ENCODE assay signal across 1 cellular context in genomic region chr16:1932050-1933028, GRCh38.
A peak's percentile ranks its signal among the peaks of the same experiment; 100 is the strongest.
TF ChIP-seq lines count a peak whose summit lies in the region.

No MANE protein-coding gene starts in this region.

TF ChIP-seq in HepG2, 621 proteins besides CTCF, POLR2A, EP300 and RAD21 (continues in another document):
- peak; percentile 34; the same call in 1 of the 2 replicates for TF ChIP-seq TBX2 (CRISPR knock-in tag; IDR thresholded peaks at IDR 0.05; ENCODE audit: borderline replicate concordance)
- peak; percentile 75 for TF ChIP-seq HDAC1 (CRISPR knock-in tag; IDR thresholded peaks at IDR 0.05)
- no peak for TF ChIP-seq HMG20B (CRISPR knock-in tag; conservative IDR thresholded peaks at IDR 0.05)
- TF ChIP-seq RXRB (CRISPR knock-in tag; IDR thresholded peaks at IDR 0.05; ENCODE audit: borderline replicate concordance) = no peak
- TF ChIP-seq FOXC1 (CRISPR knock-in tag; IDR thresholded peaks at IDR 0.05; ENCODE audit: borderline replicate concordance) = no peak
- TF ChIP-seq GZF1 (CRISPR knock-in tag; IDR thresholded peaks at IDR 0.05) = no peak
- no peak for TF ChIP-seq HOXA5 (CRISPR knock-in tag; IDR thresholded peaks at IDR 0.05)
- no peak; the same call in 1 of the 2 replicates for TF ChIP-seq MIER2 (CRISPR knock-in tag; IDR thresholded peaks at IDR 0.05)
- TF ChIP-seq, protein P1, sequence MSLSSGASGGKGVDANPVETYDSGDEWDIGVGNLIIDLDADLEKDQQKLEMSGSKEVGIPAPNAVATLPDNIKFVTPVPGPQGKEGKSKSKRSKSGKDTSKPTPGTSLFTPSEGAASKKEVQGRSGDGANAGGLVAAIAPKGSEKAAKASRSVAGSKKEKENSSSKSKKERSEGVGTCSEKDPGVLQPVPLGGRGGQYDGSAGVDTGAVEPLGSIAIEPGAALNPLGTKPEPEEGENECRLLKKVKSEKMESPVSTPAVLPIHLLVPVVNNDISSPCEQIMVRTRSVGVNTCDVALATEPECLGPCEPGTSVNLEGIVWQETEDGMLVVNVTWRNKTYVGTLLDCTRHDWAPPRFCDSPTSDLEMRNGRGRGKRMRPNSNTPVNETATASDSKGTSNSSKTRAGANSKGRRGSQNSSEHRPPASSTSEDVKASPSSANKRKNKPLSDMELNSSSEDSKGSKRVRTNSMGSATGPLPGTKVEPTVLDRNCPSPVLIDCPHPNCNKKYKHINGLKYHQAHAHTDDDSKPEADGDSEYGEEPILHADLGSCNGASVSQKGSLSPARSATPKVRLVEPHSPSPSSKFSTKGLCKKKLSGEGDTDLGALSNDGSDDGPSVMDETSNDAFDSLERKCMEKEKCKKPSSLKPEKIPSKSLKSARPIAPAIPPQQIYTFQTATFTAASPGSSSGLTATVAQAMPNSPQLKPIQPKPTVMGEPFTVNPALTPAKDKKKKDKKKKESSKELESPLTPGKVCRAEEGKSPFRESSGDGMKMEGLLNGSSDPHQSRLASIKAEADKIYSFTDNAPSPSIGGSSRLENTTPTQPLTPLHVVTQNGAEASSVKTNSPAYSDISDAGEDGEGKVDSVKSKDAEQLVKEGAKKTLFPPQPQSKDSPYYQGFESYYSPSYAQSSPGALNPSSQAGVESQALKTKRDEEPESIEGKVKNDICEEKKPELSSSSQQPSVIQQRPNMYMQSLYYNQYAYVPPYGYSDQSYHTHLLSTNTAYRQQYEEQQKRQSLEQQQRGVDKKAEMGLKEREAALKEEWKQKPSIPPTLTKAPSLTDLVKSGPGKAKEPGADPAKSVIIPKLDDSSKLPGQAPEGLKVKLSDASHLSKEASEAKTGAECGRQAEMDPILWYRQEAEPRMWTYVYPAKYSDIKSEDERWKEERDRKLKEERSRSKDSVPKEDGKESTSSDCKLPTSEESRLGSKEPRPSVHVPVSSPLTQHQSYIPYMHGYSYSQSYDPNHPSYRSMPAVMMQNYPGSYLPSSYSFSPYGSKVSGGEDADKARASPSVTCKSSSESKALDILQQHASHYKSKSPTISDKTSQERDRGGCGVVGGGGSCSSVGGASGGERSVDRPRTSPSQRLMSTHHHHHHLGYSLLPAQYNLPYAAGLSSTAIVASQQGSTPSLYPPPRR (CRISPR knock-in tag; IDR thresholded peaks at IDR 0.05; ENCODE audit: borderline replicate concordance) = peak; percentile 37
- no peak for TF ChIP-seq RCOR2 (CRISPR knock-in tag; IDR thresholded peaks at IDR 0.05)
- TF ChIP-seq ZNF446 (CRISPR knock-in tag; IDR thresholded peaks at IDR 0.05) = no peak
- TF ChIP-seq KDM3A (CRISPR knock-in tag; IDR thresholded peaks at IDR 0.05; ENCODE audit: low read depth) = no peak
- no peak for TF ChIP-seq TBP (CRISPR knock-in tag; IDR thresholded peaks at IDR 0.05)
- TF ChIP-seq CEBPZ (IDR thresholded peaks at IDR 0.05; ENCODE audit: low read length) = no peak
- 0 out of 2 replicates have a peak, but pooled peaks have one; percentile 47 for TF ChIP-seq POLR2G (IDR thresholded peaks at IDR 0.05; ENCODE audit: low read depth, low read length)
- no peak for TF ChIP-seq HIVEP1 (CRISPR knock-in tag; IDR thresholded peaks at IDR 0.05)
- TF ChIP-seq, protein P2, sequence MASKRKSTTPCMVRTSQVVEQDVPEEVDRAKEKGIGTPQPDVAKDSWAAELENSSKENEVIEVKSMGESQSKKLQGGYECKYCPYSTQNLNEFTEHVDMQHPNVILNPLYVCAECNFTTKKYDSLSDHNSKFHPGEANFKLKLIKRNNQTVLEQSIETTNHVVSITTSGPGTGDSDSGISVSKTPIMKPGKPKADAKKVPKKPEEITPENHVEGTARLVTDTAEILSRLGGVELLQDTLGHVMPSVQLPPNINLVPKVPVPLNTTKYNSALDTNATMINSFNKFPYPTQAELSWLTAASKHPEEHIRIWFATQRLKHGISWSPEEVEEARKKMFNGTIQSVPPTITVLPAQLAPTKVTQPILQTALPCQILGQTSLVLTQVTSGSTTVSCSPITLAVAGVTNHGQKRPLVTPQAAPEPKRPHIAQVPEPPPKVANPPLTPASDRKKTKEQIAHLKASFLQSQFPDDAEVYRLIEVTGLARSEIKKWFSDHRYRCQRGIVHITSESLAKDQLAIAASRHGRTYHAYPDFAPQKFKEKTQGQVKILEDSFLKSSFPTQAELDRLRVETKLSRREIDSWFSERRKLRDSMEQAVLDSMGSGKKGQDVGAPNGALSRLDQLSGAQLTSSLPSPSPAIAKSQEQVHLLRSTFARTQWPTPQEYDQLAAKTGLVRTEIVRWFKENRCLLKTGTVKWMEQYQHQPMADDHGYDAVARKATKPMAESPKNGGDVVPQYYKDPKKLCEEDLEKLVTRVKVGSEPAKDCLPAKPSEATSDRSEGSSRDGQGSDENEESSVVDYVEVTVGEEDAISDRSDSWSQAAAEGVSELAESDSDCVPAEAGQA (IDR thresholded peaks at IDR 0.05; ENCODE audit: low read depth) = no peak
- TF ChIP-seq, protein P2 (CRISPR knock-in tag; IDR thresholded peaks at IDR 0.05; ENCODE audit: borderline replicate concordance) = no peak
- 0 out of 2 replicates have a peak, but pooled peaks have one; percentile 11 for TF ChIP-seq NFE2L2 (IDR thresholded peaks at IDR 0.05; ENCODE audit: low read length)
- TF ChIP-seq NBN (conservative IDR thresholded peaks at IDR 0.05) = no peak
- TF ChIP-seq SMARCE1 (IDR thresholded peaks at IDR 0.05; ENCODE audit: borderline replicate concordance) = no peak
- TF ChIP-seq KDM2A (CRISPR knock-in tag; IDR thresholded peaks at IDR 0.05; ENCODE audit: borderline replicate concordance, low read depth) = 0 out of 2 replicates have a peak, but pooled peaks have one; percentile 40
- no peak for TF ChIP-seq ATM (IDR thresholded peaks at IDR 0.05; ENCODE audit: borderline replicate concordance)
- TF ChIP-seq GABPA (IDR thresholded peaks at IDR 0.05; ENCODE audit: low read depth, low read length) = no peak
- TF ChIP-seq GABPA (CRISPR knock-in tag; IDR thresholded peaks at IDR 0.05; ENCODE audit: low read depth) = no peak
- no peak for TF ChIP-seq TCF12 (IDR thresholded peaks at IDR 0.05)
- TF ChIP-seq TCF12 (CRISPR knock-in tag; IDR thresholded peaks at IDR 0.05) = no peak
- no peak for TF ChIP-seq SMYD3 (CRISPR knock-in tag; IDR thresholded peaks at IDR 0.05)
- no peak for TF ChIP-seq CBX5 (CRISPR knock-in tag; IDR thresholded peaks at IDR 0.05; ENCODE audit: borderline replicate concordance)
- 0 out of 2 replicates have a peak, but pooled peaks have one; percentile 43 for TF ChIP-seq ZNF430 (CRISPR knock-in tag; IDR thresholded peaks at IDR 0.05)
- TF ChIP-seq ZC3H13 (CRISPR knock-in tag; IDR thresholded peaks at IDR 0.05) = no peak
- TF ChIP-seq ZNF629 (CRISPR knock-in tag; conservative IDR thresholded peaks at IDR 0.05) = peak; percentile 90
- TF ChIP-seq KAT7 (CRISPR knock-in tag; IDR thresholded peaks at IDR 0.05; ENCODE audit: borderline replicate concordance) = no peak
- no peak for TF ChIP-seq NFIC (IDR thresholded peaks at IDR 0.05; ENCODE audit: low read length)
- TF ChIP-seq, protein P3, sequence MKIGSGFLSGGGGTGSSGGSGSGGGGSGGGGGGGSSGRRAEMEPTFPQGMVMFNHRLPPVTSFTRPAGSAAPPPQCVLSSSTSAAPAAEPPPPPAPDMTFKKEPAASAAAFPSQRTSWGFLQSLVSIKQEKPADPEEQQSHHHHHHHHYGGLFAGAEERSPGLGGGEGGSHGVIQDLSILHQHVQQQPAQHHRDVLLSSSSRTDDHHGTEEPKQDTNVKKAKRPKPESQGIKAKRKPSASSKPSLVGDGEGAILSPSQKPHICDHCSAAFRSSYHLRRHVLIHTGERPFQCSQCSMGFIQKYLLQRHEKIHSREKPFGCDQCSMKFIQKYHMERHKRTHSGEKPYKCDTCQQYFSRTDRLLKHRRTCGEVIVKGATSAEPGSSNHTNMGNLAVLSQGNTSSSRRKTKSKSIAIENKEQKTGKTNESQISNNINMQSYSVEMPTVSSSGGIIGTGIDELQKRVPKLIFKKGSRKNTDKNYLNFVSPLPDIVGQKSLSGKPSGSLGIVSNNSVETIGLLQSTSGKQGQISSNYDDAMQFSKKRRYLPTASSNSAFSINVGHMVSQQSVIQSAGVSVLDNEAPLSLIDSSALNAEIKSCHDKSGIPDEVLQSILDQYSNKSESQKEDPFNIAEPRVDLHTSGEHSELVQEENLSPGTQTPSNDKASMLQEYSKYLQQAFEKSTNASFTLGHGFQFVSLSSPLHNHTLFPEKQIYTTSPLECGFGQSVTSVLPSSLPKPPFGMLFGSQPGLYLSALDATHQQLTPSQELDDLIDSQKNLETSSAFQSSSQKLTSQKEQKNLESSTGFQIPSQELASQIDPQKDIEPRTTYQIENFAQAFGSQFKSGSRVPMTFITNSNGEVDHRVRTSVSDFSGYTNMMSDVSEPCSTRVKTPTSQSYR (CRISPR knock-in tag; IDR thresholded peaks at IDR 0.05; ENCODE audit: borderline replicate concordance) = peak; percentile 16; the same call in 1 of the 2 replicates
- TF ChIP-seq ATF4 (CRISPR knock-in tag; IDR thresholded peaks at IDR 0.05) = no peak
- TF ChIP-seq ZNF878 (CRISPR knock-in tag; IDR thresholded peaks at IDR 0.05) = no peak
- TF ChIP-seq ZBTB7A (CRISPR knock-in tag; IDR thresholded peaks at IDR 0.05) = peak; percentile 9; the same call in 1 of the 2 replicates
- peak; percentile 15; the same call in 1 of the 2 replicates for TF ChIP-seq KAT8 (CRISPR knock-in tag; IDR thresholded peaks at IDR 0.05)
- no peak for TF ChIP-seq RFXAP (CRISPR knock-in tag; IDR thresholded peaks at IDR 0.05; ENCODE audit: borderline replicate concordance)
- peak; percentile 81 for TF ChIP-seq XRCC5 (optimal IDR thresholded peaks at IDR 0.05; ENCODE audit: low read length)
- TF ChIP-seq PHB2 (IDR thresholded peaks at IDR 0.05; ENCODE audit: partially characterized antibody) = no peak
- no peak for TF ChIP-seq ARNT (IDR thresholded peaks at IDR 0.05)
- peak; percentile 9; the same call in 1 of the 2 replicates for TF ChIP-seq ZNF572 (CRISPR knock-in tag; IDR thresholded peaks at IDR 0.05)
- TF ChIP-seq ZBTB33 (CRISPR knock-in tag; IDR thresholded peaks at IDR 0.05) = 0 out of 2 replicates have a peak, but pooled peaks have one; percentile 35
- no peak for TF ChIP-seq ZSCAN12 (CRISPR knock-in tag; IDR thresholded peaks at IDR 0.05)
- peak; percentile 33; the same call in 1 of the 2 replicates for TF ChIP-seq HOXA3 (CRISPR knock-in tag; IDR thresholded peaks at IDR 0.05)
- TF ChIP-seq CAMTA2 (CRISPR knock-in tag; IDR thresholded peaks at IDR 0.05; ENCODE audit: borderline replicate concordance) = no peak
- TF ChIP-seq PTBP1 (IDR thresholded peaks at IDR 0.05; ENCODE audit: low read depth, low read length, poor library complexity, severe bottlenecking) = no peak
